In the genomic region with DNA sequence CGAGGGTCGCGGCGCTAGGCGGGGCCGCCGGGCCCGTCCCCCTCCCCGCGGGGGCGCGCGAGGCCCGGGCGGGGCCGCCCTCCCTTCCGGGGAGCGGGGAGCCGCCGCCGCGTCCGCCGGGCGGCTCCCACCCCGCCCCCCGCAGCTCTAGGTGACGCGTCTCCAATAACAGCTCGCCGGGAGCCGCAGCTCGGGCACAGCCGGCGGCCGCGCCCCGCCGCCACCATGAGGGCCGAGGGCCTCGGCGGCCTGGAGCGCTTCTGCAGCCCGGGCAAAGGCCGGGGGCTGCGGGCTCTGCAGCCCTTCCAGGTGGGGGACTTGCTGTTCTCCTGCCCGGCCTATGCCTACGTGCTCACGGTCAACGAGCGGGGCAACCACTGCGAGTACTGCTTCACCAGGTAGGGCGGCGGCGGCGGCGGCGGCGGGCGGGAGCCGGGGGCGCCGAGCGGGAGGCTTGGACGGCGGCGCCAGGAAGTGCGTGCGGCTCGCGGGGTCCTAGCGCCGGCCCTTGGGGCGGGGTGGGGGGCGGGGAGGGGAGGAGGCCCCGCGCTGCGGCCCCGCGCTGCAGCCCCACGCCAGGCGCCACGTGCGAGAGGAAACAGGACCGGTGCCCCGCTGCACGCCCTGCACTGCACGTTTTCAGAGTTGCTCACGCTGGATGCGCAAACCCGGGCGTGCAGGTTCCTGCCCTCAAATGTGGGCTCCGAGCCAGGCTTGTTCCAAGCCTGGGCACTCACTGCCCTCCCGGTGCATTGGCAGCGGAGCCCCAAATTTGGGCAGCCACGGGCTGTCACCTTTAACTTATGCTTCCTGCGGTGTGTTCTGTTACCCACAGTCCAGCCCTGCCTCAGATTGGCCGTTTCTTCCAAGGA, we compare ENCODE assay signal across 8 cellular contexts. TPM values are rescaled to one million over a fixed set of nuclear protein-coding genes. Genes with fewer than 3 reads are reported as not detected.
DNase-seq lines count a peak whose midpoint lies in the region; ATAC-seq, FAIRE-seq and TF ChIP-seq lines count a peak whose summit lies in the region.

A gene with protein sequence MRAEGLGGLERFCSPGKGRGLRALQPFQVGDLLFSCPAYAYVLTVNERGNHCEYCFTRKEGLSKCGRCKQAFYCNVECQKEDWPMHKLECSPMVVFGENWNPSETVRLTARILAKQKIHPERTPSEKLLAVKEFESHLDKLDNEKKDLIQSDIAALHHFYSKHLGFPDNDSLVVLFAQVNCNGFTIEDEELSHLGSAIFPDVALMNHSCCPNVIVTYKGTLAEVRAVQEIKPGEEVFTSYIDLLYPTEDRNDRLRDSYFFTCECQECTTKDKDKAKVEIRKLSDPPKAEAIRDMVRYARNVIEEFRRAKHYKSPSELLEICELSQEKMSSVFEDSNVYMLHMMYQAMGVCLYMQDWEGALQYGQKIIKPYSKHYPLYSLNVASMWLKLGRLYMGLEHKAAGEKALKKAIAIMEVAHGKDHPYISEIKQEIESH (plus strand): TSS at position 130 of the 872 bp plus-strand sequence. CDS start 96 bp downstream, at position 226.

- peak; percentile 64 to 76 for TF ChIP-seq POLR2A in Peyer's patch (IDR thresholded peaks at IDR 0.05)

- H3K9me3 Mint-ChIP-seq in natural killer cell treated with Interleukin-12 subunit alpha and Interleukin-12 subunit beta and Interleukin-15 and Interleukin-18, amount 100 ng/mL, for 72 hours, result no peaks in the 10 kb centered on the region

- H3K27me3 Mint-ChIP-seq in natural killer cell treated with Interleukin-12 subunit alpha and Interleukin-12 subunit beta and Interleukin-15 and Interleukin-18, amount 100 ng/mL, for 72 hours, result no peaks in the 10 kb centered on the region

- peaks cover 0 to 20% (median 3%) of the 10 kb centered on the region in 4 donors for H3K4me1 ChIP-seq in Peyer's patch

- H3K9me3 ChIP-seq in Peyer's patch, result no peaks in the 10 kb centered on the region

- peak; percentile 18 for DNase-seq in DMS 273 treated with DMSO at 0.1 percent for 48 hours (lab: John Stamatoyannopoulos, UW)
- DNase-seq in HTR-8/SVneo (ENCODE audit: insufficient read length, low spot score), result peak; percentile 65
- DNase-seq in Peyer's patch, result peak; percentile 74 to 87 (median 86)
- DNase-seq in activated T-helper 1 cell treated with anti-CD3 and anti-CD28 coated beads, Interleukin-2, amount 50 U/mL, for 16 hours (ENCODE audit: low read depth in 1 of 2, low spot score in 1 of 2), result peak; percentile 29 to 49
- DNase-seq in fibroblast of mammary gland (ENCODE audit: low read depth), result peak; percentile 35
- DNase-seq in natural killer cell treated with Interleukin-12 subunit alpha and Interleukin-12 subunit beta and Interleukin-15 and Interleukin-18, amount 100 ng/mL, for 72 hours (ENCODE audit: low spot score), result peak; percentile 68
- DNase-seq in stimulated activated naive CD8-positive, alpha-beta T cell treated with anti-CD3 and anti-CD28 coated beads, Interleukin-15, Interleukin-2, amounts not matched to agents 100 U/mL and 50 U/mL, for 24 hours, result peak; percentile 74

- FAIRE-seq in HTR-8/SVneo (lab: Jason Lieb, UNC), result no peak

- no peak for TF ChIP-seq CTCF in Peyer's patch (IDR thresholded peaks at IDR 0.05)
- TF ChIP-seq CTCF in fibroblast of mammary gland (conservative IDR thresholded peaks at IDR 0.05; ENCODE audit: control insufficient read depth, insufficient read depth, low read depth, low read length), result no peak

- peak within 1 kb of the TSS; percentile 93 for H3K4me3 Mint-ChIP-seq in natural killer cell treated with Interleukin-12 subunit alpha and Interleukin-12 subunit beta and Interleukin-15 and Interleukin-18, amount 100 ng/mL, for 72 hours

- ATAC-seq in GM21360 (IDR thresholded peaks at IDR 0.05; ENCODE audit: unreplicated experiment), result peak; percentile 71
- ATAC-seq in natural killer cell treated with Interleukin-12 subunit alpha and Interleukin-12 subunit beta and Interleukin-15 and Interleukin-18, amount 100 ng/mL, for 72 hours, result peak; percentile 88 to 89
- ATAC-seq in stimulated activated naive CD8-positive, alpha-beta T cell treated with anti-CD3 and anti-CD28 coated beads, Interleukin-15, Interleukin-2, amounts not matched to agents 100 U/mL and 50 U/mL, for 24 hours, result peak; percentile 75

- H3K27ac ChIP-seq in Peyer's patch, result peak within 1 kb of the TSS; percentile 93 to 96 (median 94)

- H3K36me3 ChIP-seq in Peyer's patch, result no peaks in the 10 kb centered on the region

- H3K27me3 ChIP-seq in Peyer's patch, result no peaks in the 10 kb centered on the region

- H3K4me3 ChIP-seq in Peyer's patch (peak within 1 kb of the TSS; percentile 96 to 98 (median 98)), fibroblast of mammary gland (ENCODE audit: control insufficient read depth, low read depth, low read length) (peak within 1 kb of the TSS; percentile 85)

- peak within 1 kb of the TSS; percentile 59 to 66 for H3K27ac Mint-ChIP-seq in natural killer cell treated with Interleukin-12 subunit alpha and Interleukin-12 subunit beta and Interleukin-15 and Interleukin-18, amount 100 ng/mL, for 72 hours

- peaks cover 25 to 35% of the 10 kb centered on the region in 2 donors for H3K4me1 Mint-ChIP-seq in natural killer cell treated with Interleukin-12 subunit alpha and Interleukin-12 subunit beta and Interleukin-15 and Interleukin-18, amount 100 ng/mL, for 72 hours (ENCODE audit: low read depth in 2 of 2)

- H3K36me3 Mint-ChIP-seq in natural killer cell treated with Interleukin-12 subunit alpha and Interleukin-12 subunit beta and Interleukin-15 and Interleukin-18, amount 100 ng/mL, for 72 hours, result no peaks in the 10 kb centered on the region

RNA-seq across cellular contexts. Expression of the gene that starts here (rescaled TPM):
- 10 to 100 TPM; 13.2 to 40.1 (median 25.1) TPM for total RNA-seq in Peyer's patch
- total RNA-seq in natural killer cell treated with Interleukin-12 subunit alpha and Interleukin-12 subunit beta and Interleukin-15 and Interleukin-18, amount 100 ng/mL, for 72 hours, result 10 to 100 TPM; 14.0 to 19.7 TPM

Comparison
In these comparisons a context has a peak if more than half of its experiments do, and no peak if none do; other contexts are left out.
1. Peak in every context shown above with its lines: DNase-seq, ATAC-seq, H3K4me3 ChIP-seq and H3K27ac ChIP-seq.
2. DNase-seq: peak in every context shown above with its lines; median percentile 86 in Peyer's patch; 74 in stimulated activated naive CD8-positive, alpha-beta T cell treated with anti-CD3 and anti-CD28 coated beads, Interleukin-15, Interleukin-2, amounts not matched to agents 100 U/mL and 50 U/mL, for 24 hours; 68 in natural killer cell treated with Interleukin-12 subunit alpha and Interleukin-12 subunit beta and Interleukin-15 and Interleukin-18, amount 100 ng/mL, for 72 hours; 65 in HTR-8/SVneo; 39 in activated T-helper 1 cell treated with anti-CD3 and anti-CD28 coated beads, Interleukin-2, amount 50 U/mL, for 16 hours; 35 in fibroblast of mammary gland; 18 in DMS 273 treated with DMSO at 0.1 percent for 48 hours.